ENCODE assay signal across 1 cellular context in the genomic region with DNA sequence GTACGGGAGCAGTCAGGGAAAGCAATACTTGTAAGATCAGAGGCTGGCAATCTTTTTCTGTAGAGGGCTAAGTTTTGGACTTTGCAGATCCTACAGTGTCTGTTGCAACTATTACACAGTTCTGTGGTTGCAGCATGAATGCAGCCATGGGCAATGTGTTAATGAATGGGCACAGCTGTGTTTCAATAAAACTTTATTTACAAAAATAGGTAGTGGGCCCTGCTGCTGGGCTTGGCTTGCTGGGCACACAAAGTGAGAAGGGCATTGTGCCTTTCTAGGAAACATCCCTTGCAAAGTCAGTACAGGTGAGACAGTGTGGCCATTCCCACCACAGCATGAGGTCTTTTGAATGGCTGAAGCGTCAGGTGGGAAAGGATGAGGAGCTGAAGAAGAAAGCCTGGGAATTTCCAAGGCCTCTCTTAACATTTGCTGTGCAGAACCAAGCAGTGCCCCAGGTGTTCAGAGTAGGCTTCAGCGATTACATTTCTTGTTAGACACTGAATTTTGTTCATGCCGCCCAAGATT.
A peak's percentile ranks its signal among the peaks of the same experiment; 100 is the strongest.
TF ChIP-seq lines count a peak whose summit lies in the region.

No MANE protein-coding gene starts in this region.

TF ChIP-seq in K562, 482 proteins besides CTCF, POLR2A, EP300 and RAD21:
- TF ChIP-seq, protein P1, sequence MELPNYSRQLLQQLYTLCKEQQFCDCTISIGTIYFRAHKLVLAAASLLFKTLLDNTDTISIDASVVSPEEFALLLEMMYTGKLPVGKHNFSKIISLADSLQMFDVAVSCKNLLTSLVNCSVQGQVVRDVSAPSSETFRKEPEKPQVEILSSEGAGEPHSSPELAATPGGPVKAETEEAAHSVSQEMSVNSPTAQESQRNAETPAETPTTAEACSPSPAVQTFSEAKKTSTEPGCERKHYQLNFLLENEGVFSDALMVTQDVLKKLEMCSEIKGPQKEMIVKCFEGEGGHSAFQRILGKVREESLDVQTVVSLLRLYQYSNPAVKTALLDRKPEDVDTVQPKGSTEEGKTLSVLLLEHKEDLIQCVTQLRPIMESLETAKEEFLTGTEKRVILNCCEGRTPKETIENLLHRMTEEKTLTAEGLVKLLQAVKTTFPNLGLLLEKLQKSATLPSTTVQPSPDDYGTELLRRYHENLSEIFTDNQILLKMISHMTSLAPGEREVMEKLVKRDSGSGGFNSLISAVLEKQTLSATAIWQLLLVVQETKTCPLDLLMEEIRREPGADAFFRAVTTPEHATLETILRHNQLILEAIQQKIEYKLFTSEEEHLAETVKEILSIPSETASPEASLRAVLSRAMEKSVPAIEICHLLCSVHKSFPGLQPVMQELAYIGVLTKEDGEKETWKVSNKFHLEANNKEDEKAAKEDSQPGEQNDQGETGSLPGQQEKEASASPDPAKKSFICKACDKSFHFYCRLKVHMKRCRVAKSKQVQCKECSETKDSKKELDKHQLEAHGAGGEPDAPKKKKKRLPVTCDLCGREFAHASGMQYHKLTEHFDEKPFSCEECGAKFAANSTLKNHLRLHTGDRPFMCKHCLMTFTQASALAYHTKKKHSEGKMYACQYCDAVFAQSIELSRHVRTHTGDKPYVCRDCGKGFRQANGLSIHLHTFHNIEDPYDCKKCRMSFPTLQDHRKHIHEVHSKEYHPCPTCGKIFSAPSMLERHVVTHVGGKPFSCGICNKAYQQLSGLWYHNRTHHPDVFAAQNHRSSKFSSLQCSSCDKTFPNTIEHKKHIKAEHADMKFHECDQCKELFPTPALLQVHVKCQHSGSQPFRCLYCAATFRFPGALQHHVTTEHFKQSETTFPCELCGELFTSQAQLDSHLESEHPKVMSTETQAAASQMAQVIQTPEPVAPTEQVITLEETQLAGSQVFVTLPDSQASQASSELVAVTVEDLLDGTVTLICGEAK (IDR thresholded peaks at IDR 0.05), result peak; percentile 72
- TF ChIP-seq, protein P1 (CRISPR knock-in tag; IDR thresholded peaks at IDR 0.05), result no peak
- TF ChIP-seq DDX20 (tag; IDR thresholded peaks at IDR 0.05; ENCODE audit: low read depth) (no peak), ARNT (IDR thresholded peaks at IDR 0.05) (no peak)
